In the genomic region with DNA sequence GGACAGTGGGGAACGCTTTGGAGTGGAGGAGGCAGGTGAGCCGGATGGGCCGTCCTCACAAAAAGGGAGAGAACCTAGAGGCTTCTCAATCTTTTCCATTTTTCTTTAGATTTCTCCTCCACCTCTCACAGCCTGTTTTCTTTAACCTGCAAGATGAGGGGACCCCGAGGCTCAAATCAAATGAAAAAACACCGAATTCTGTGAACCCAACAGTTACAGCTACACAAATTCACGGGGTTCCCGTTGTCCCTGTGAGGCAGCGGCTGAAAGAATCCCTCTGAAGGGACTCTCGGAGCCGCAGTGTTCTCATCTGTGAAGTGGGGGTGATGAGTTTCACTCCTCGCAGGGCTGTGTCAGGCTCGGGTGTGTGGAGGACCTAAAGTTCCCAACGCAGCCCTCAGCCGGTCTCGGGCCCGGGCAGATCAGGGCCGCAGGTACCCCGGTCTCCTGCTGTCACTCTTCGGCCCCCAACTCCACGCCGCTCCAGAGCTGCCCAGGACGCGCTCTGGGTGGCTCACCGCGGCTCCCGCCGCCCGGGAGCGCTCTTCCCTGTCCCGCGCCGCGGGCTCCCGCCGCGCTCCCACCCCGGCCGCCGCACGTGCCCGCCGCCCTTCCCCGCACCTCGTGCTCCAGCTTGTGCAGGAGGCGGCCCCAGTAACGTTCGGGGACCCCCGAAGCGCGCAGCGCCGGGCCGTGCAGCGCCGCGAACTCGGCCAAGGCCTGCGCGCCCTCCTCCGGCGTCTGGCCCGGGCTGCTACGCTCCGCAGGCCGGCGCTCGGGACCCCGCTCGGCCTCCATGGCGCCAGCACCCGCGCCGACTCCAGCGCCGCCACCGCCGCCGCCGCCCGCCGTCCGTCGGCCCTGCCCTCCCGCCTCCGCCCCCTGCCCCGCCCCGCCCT, we compare ENCODE assay signal across 8 cellular contexts. TPM values are rescaled to one million over a fixed set of nuclear protein-coding genes. Genes with fewer than 3 reads are reported as not detected.
DNase-seq lines count a peak whose midpoint lies in the region; ATAC-seq and TF ChIP-seq lines count a peak whose summit lies in the region.

Gene TTLL12 (minus strand): TSS at position 863 of the 899 bp plus-strand sequence. CDS start 65 bp downstream, at position 798.

- H2AFZ ChIP-seq in neuronal stem cell (ENCODE audit: low read length), result peak within 1 kb of the TSS; percentile 94

- H4K91ac ChIP-seq in neuronal stem cell (ENCODE audit: low read depth, low read length, poor library complexity), result no peak within 1 kb of the TSS

- H3K4me1 ChIP-seq in Peyer's patch (peaks cover 0 to 21% (median 4%) of the 10 kb centered on the region in 4 donors), neuronal stem cell (ENCODE audit: control insufficient read depth in 2 of 2, insufficient read depth in 1 of 2, low read depth in 1 of 2, low read length in 2 of 2) (peaks cover 10 to 14% of the 10 kb centered on the region in 2 donors)

- no peak within 1 kb of the TSS for H2BK120ac ChIP-seq in neuronal stem cell (ENCODE audit: low read depth, low read length)

- H3K9me3 ChIP-seq in Peyer's patch (no peaks in the 10 kb centered on the region), neuronal stem cell (replicated peaks in 1 of 2; ENCODE audit: control insufficient read depth in 2 of 2, insufficient read depth in 1 of 2, low read depth in 1 of 2, low read length in 2 of 2) (peaks cover 2 to 6% of the 10 kb centered on the region in 2 donors)

- H3K9ac ChIP-seq in neuronal stem cell (ENCODE audit: low read depth, low read length, poor library complexity), result peak within 1 kb of the TSS; percentile 74

- H3K4me3 ChIP-seq in Peyer's patch, result peak within 1 kb of the TSS; percentile 80 to 97 (median 86)
- H3K4me3 ChIP-seq in neuronal stem cell (ENCODE audit: low read length in 2 of 2), result peak within 1 kb of the TSS; percentile 63 to 92

- peak within 1 kb of the TSS; percentile 88 to 97 (median 93) for H3K27ac ChIP-seq in Peyer's patch
- H3K27ac ChIP-seq in neuronal stem cell (replicated peaks; ENCODE audit: low read length), result peak within 1 kb of the TSS; percentile 81

- peak within 1 kb of the TSS; percentile 92 for H2BK15ac ChIP-seq in neuronal stem cell (ENCODE audit: low read length)

- TF ChIP-seq CTCF in Peyer's patch (IDR thresholded peaks at IDR 0.05), result no peak
- TF ChIP-seq CTCF in subcutaneous adipose tissue (IDR thresholded peaks at IDR 0.05; ENCODE audit: low read depth), result no peak

- peak within 1 kb of the TSS; percentile 96 for H2AK5ac ChIP-seq in neuronal stem cell (ENCODE audit: low read depth, low read length)

- ATAC-seq in HG03039 (IDR thresholded peaks at IDR 0.05; ENCODE audit: unreplicated experiment), result peak; percentile 60

- H3K23ac ChIP-seq in neuronal stem cell (ENCODE audit: low read depth, low read length, poor library complexity), result peak within 1 kb of the TSS; percentile 8

- TF ChIP-seq POLR2A in Peyer's patch (IDR thresholded peaks at IDR 0.05), result peak in 1 of 2 donors; percentile 42

- H3K18ac ChIP-seq in neuronal stem cell (ENCODE audit: low read length), result peak within 1 kb of the TSS; percentile 61

- H4K8ac ChIP-seq in neuronal stem cell (ENCODE audit: low read depth, low read length), result no peak within 1 kb of the TSS

- H3K4me2 ChIP-seq in neuronal stem cell (ENCODE audit: insufficient read depth, low read length, poor library complexity, severe bottlenecking), result peak within 1 kb of the TSS; percentile 95

- H3K79me1 ChIP-seq in neuronal stem cell (ENCODE audit: low read depth, low read length), result peaks cover 9% of the 10 kb centered on the region

- WGBS in neuronal stem cell (ENCODE audit: extremely low coverage in 2 of 2, insufficient read length in 2 of 2, insufficient replicate concordance in 1 of 2), 2 donors, result no CpG with 5 or more reads among the region's 87 CpGs

- H3K27me3 ChIP-seq in Peyer's patch, result no peaks in the 10 kb centered on the region
- H3K27me3 ChIP-seq in neuronal stem cell (ENCODE audit: control insufficient read depth in 3 of 3, insufficient read depth in 3 of 3, low read depth in 1 of 3, low read length in 3 of 3), result no peaks in the 10 kb centered on the region

- H2BK5ac ChIP-seq in neuronal stem cell (ENCODE audit: low read length), result no peak within 1 kb of the TSS

- H3K14ac ChIP-seq in neuronal stem cell (ENCODE audit: low read length), result peak within 1 kb of the TSS; percentile 89

- H2BK12ac ChIP-seq in neuronal stem cell (ENCODE audit: low read length), result no peak within 1 kb of the TSS

- H3K36me3 ChIP-seq in Peyer's patch, result no peaks in the 10 kb centered on the region
- H3K36me3 ChIP-seq in neuronal stem cell (replicated peaks in 1 of 2; ENCODE audit: control insufficient read depth in 2 of 2, insufficient read depth in 2 of 2, low read length in 2 of 2), result peaks cover 11 to 14% of the 10 kb centered on the region in 2 donors

- DNase-seq in NCI-H748 (lab: John Stamatoyannopoulos, UW; ENCODE audit: unreplicated experiment), result peak; percentile 66
- DNase-seq in NCI-H748 treated with DMSO at 0.1 percent for 48 hours (lab: John Stamatoyannopoulos, UW), result no peak
- peak; percentile 48 to 78 (median 65) for DNase-seq in Peyer's patch
- peak; percentile 54 for DNase-seq in activated gamma-delta T cell treated with Interleukin-2 at 50 U/mL for 16 hours
- peak; percentile 82 for DNase-seq in germinal center (ENCODE audit: low spot score)
- DNase-seq in neuronal stem cell (ENCODE audit: low spot score), result peak; percentile 70

- H3K4ac ChIP-seq in neuronal stem cell (ENCODE audit: low read length), result no peak within 1 kb of the TSS

RNA-seq across cellular contexts. Expression of gene TTLL12, which starts in this region (rescaled TPM):
- total RNA-seq in Peyer's patch (10 to 100 TPM; 34.7 to 77.8 (median 58.2) TPM), subcutaneous adipose tissue (10 to 100 TPM; 14.4 to 34.5 (median 25.7) TPM)
- 35.3 TPM for polyA plus RNA-seq in neuronal stem cell (2013, experiment 1 of 2)
- polyA plus RNA-seq in neuronal stem cell (2013, experiment 2 of 2), result 37.1 TPM
